ENCODE assay signal across 8 cellular contexts in genomic region chr13:33541962-33542308, GRCh38.
A peak's percentile ranks its signal among the peaks of the same experiment; 100 is the strongest.
DNase-seq lines count a peak whose midpoint lies in the region; ATAC-seq, FAIRE-seq and TF ChIP-seq lines count a peak whose summit lies in the region.

No MANE protein-coding gene starts in this region.

- peaks cover 6 to 53% (median 26%) of the 10 kb centered on the region in 12 donors for H3K4me1 ChIP-seq in heart left ventricle
- peaks cover 0 to 12% of the 10 kb centered on the region in 2 experiments; a peak in 2 of 5 replicates for H3K4me1 ChIP-seq in K562 (replicated peaks in 1 of 2; ENCODE audit: control insufficient read depth in 2 of 2, insufficient read depth in 2 of 2, low read length in 2 of 2)
- H3K4me1 ChIP-seq in urinary bladder (ENCODE audit: insufficient read depth), result peaks cover 1% of the 10 kb centered on the region

- no peak for TF ChIP-seq POLR2A in heart left ventricle (IDR thresholded peaks at IDR 0.05)
- no peak for TF ChIP-seq POLR2A in K562 (conservative IDR thresholded peaks at IDR 0.05)

- TSS peak; percentile 95 for BruUV-seq in K562 (replicated peaks; lab: Mats Ljungman, UMichigan)

- POLR2A ChIA-PET in K562 (lab: Yijun Ruan, JAX), result no interaction called here

- CTCF ChIA-PET in K562 (lab: Yijun Ruan, JAX; ENCODE audit: low intra/inter-chr PET ratio), result no interaction called here

- 6 to 11% (median 8%) methylated on average over 8 of the region's 8 CpGs for WGBS in heart left ventricle, 4 donors
- 13% methylated on average over 7 of the region's 8 CpGs for WGBS in K562 (ENCODE audit: insufficient coverage, low coverage, missing lambda C conversion rate)
- 4% methylated on average over 8 of the region's 8 CpGs for WGBS in urinary bladder

- TF ChIP-seq EP300 in K562 (IDR thresholded peaks at IDR 0.05; ENCODE audit: low read length), result no peak

- no peaks in the 10 kb centered on the region for H3K27me3 Mint-ChIP-seq in memory B cell

- ATAC-seq in heart left ventricle (peak in 1 of 4 donors; percentile 23), left cardiac atrium (no peak), K562 (peak; percentile 3; the same call in 2 of the 3 replicates), memory B cell (ENCODE audit: low read depth) (no peak), GM21526 (IDR thresholded peaks at IDR 0.05; ENCODE audit: low FRiP score, unreplicated experiment) (no peak)

- H3K9me1 ChIP-seq in K562 (ENCODE audit: control insufficient read depth, insufficient read depth, low read length), result no peaks in the 10 kb centered on the region

- no peaks in the 10 kb centered on the region for H4K20me1 ChIP-seq in K562 (replicated peaks; ENCODE audit: control insufficient read depth, insufficient read depth, low read length)

- peak overlapping the region; percentile 87 to 98 for H3K9ac ChIP-seq in K562 (ENCODE audit: insufficient read depth in 1 of 2, low read depth in 2 of 2, low read length in 2 of 2)

- H3K27me3 ChIP-seq in heart left ventricle (no peaks in the 10 kb centered on the region), K562 (ENCODE audit: control insufficient read depth in 2 of 2, insufficient read depth in 2 of 2, low read length in 2 of 2) (no peaks in the 10 kb centered on the region)

- intact Hi-C loops in heart left ventricle (cut with DNase I) (loop anchor here in 9 of 10 donors (1.0 to 10.0 kb wide), 25 partner anchors 45 to 955 kb away; partner anchors contain the start of genes PDS5B (in 7 of the 9), STARD13 (in 5 of the 9), KL (in 2 of the 9) and RFC3 (in 1 of the 9)), left cardiac atrium (cut with DNase I) (loop anchor here (5.0 to 10.0 kb wide), 3 partner anchors 183 to 317 kb away; partner anchors contain the start of gene STARD13 (in 1 of the 2)), K562 (cut with micrococcal nuclease) (loop anchor here (2.0 to 10.0 kb wide), 5 partner anchors 50 to 955 kb away; partner anchors contain the start of gene PDS5B)

- peaks cover 5% of the 10 kb centered on the region for H3K36me3 Mint-ChIP-seq in memory B cell

- peak overlapping the region; percentile 82 for H3K4me2 ChIP-seq in K562 (ENCODE audit: insufficient read depth, low read length)

- TF ChIP-seq RAD21 in K562 (CRISPR knock-in tag; conservative IDR thresholded peaks at IDR 0.05 in 1 of 2, IDR thresholded peaks at IDR 0.05 in 1 of 2), result no peak

- peak overlapping the region; percentile 96 for H3K4me3 Mint-ChIP-seq in memory B cell

- H3K9me3 ChIP-seq in heart left ventricle, result no peaks in the 10 kb centered on the region
- H3K9me3 ChIP-seq in K562 (replicated peaks; ENCODE audit: control insufficient read depth, insufficient read depth, low read depth, low read length), result no peaks in the 10 kb centered on the region; the same call in 1 of the 2 replicates

- in situ Hi-C loops in K562 (cut with MboI), result no loop called here

- peaks cover 5% of the 10 kb centered on the region for H3K9me3 Mint-ChIP-seq in memory B cell

- H3K27ac ChIP-seq in heart left ventricle, result peak overlapping the region; percentile 94 to 100 (median 97)
- peak overlapping the region; percentile 100 for H3K27ac ChIP-seq in K562 (ENCODE audit: extremely low read depth, low read depth, low read length)
- peak overlapping the region; percentile 99 for H3K27ac ChIP-seq in urinary bladder (ENCODE audit: low read depth)

- peaks cover 22% of the 10 kb centered on the region for H3K4me1 Mint-ChIP-seq in memory B cell

- H3K79me2 ChIP-seq in K562 (ENCODE audit: control insufficient read depth, insufficient read depth, low read length), result no peaks in the 10 kb centered on the region

- peak overlapping the region; percentile 12 to 63 (median 54) for H3K4me3 ChIP-seq in heart left ventricle
- H3K4me3 ChIP-seq in K562, result peak overlapping the region; percentile 56
- peak overlapping the region; percentile 38 for H3K4me3 ChIP-seq in urinary bladder (ENCODE audit: low read depth, low read length)

- peak overlapping the region; percentile 98 for H3K27ac Mint-ChIP-seq in memory B cell

- no peak for DNase-seq in heart left ventricle
- DNase-seq in left cardiac atrium, result no peak
- no peak for DNase-seq in K562 (ENCODE audit: extremely low read depth in 1 of 4, low spot score in 3 of 4)
- DNase-seq in memory B cell (ENCODE audit: low spot score in 2 of 2), result no peak
- no peak for DNase-seq in stimulated activated CD4-positive, alpha-beta T cell treated with anti-CD3 and anti-CD28 coated beads, Interleukin-1b, Interleukin-23, amount 100 ng/mL, for 48 hours
- no peak for DNase-seq in glomerular visceral epithelial cell (ENCODE audit: extremely low spot score)

- TF ChIP-seq CTCF in heart left ventricle (IDR thresholded peaks at IDR 0.05) (no peak), K562 (IDR thresholded peaks at IDR 0.05 in 2 of 3, conservative IDR thresholded peaks at IDR 0.05 in 1 of 3; ENCODE audit: insufficient read depth in 2 of 3, low read depth in 1 of 3, low read length in 3 of 3) (no peak)

- peak overlapping the region; percentile 88 for H2AFZ ChIP-seq in K562 (ENCODE audit: low read depth, low read length)

- H3K36me3 ChIP-seq in heart left ventricle (no peaks in the 10 kb centered on the region), K562 (ENCODE audit: control insufficient read depth, insufficient read depth, low read length) (no peaks in the 10 kb centered on the region), urinary bladder (ENCODE audit: insufficient read depth) (no peaks in the 10 kb centered on the region)

- FAIRE-seq in K562 (lab: Jason Lieb, UNC), result no peak

TF ChIP-seq in K562, 482 proteins besides CTCF, POLR2A, EP300 and RAD21:
- TF ChIP-seq RERE (CRISPR knock-in tag; IDR thresholded peaks at IDR 0.05; ENCODE audit: borderline replicate concordance) (no peak), NFRKB (IDR thresholded peaks at IDR 0.05; ENCODE audit: low read depth) (peak; percentile 45; the same call in 1 of the 2 replicates), ZBTB5 (IDR thresholded peaks at IDR 0.05) (no peak), MNT (conservative IDR thresholded peaks at IDR 0.05) (no peak), SUPT5H (IDR thresholded peaks at IDR 0.05) (no peak)
